Comparison of ENCODE assay signal across 2 cellular contexts in the genomic region with DNA sequence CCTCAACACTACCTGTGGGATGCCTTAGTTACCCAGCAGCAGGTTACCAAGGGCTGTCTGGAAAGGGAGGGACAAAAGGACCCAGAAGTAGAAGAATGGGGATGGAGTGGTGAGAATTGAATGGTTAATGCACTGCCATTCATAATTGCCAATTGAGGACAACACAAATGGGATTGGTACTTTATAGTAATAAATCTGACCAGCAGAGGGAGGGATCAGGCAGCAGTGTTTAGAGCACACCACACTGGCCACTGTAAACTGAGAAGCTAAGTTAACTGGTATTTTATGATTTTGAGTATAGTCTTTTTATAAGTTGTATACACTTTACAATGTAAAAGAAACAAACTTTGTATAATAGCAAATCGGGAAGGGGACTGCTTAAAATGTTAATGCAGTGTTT.
TF ChIP-seq lines count a peak whose summit lies in the region.

No MANE protein-coding gene starts in this region.

TF ChIP-seq in IMR-90, 13 proteins besides CTCF, POLR2A, EP300 and RAD21:
- TF ChIP-seq FOS (IDR thresholded peaks at IDR 0.05; ENCODE audit: low read depth, low read length) (no peak), ELK1 (IDR thresholded peaks at IDR 0.05; ENCODE audit: borderline replicate concordance, low read depth, low read length) (no peak), NFE2L2 (IDR thresholded peaks at IDR 0.05; ENCODE audit: low read depth, low read length) (no peak), SMC3 (IDR thresholded peaks at IDR 0.05; ENCODE audit: low read depth, low read length) (0 out of 2 replicates have a peak, but pooled peaks have one; percentile 7), MAFK (IDR thresholded peaks at IDR 0.05; ENCODE audit: low read depth, low read length) (no peak), MAZ (IDR thresholded peaks at IDR 0.05; ENCODE audit: borderline replicate concordance, low read depth, low read length) (no peak), BHLHE40 (IDR thresholded peaks at IDR 0.05; ENCODE audit: low read depth, low read length) (no peak)
- TF ChIP-seq, protein P1, sequence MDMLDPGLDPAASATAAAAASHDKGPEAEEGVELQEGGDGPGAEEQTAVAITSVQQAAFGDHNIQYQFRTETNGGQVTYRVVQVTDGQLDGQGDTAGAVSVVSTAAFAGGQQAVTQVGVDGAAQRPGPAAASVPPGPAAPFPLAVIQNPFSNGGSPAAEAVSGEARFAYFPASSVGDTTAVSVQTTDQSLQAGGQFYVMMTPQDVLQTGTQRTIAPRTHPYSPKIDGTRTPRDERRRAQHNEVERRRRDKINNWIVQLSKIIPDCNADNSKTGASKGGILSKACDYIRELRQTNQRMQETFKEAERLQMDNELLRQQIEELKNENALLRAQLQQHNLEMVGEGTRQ (IDR thresholded peaks at IDR 0.05; ENCODE audit: low read depth, low read length): no peak

TF ChIP-seq in H1, 55 proteins besides CTCF, POLR2A, EP300 and RAD21:
- TF ChIP-seq TAF7 (optimal IDR thresholded peaks at IDR 0.05; ENCODE audit: borderline replicate concordance, low read depth, low read length) (no peak), RNF2 (IDR thresholded peaks at IDR 0.05; ENCODE audit: borderline replicate concordance, low read depth, low read length, missing control alignments, poor library complexity, severe bottlenecking) (no peak), NRF1 (IDR thresholded peaks at IDR 0.05; ENCODE audit: low read depth, low read length) (no peak), RBBP5 (IDR thresholded peaks at IDR 0.05; ENCODE audit: borderline replicate concordance, low read depth, low read length) (no peak), RXRA (IDR thresholded peaks at IDR 0.05; ENCODE audit: insufficient read depth, low read depth, low read length) (no peak), ASH2L (IDR thresholded peaks at IDR 0.05; ENCODE audit: low read length) (no peak), BRCA1 (IDR thresholded peaks at IDR 0.05; ENCODE audit: low read depth, low read length) (no peak), HDAC2 (IDR thresholded peaks at IDR 0.05; ENCODE audit: borderline replicate concordance in 1 of 2, low read depth in 2 of 2, low read length in 2 of 2) (no peak), BACH1 (IDR thresholded peaks at IDR 0.05; ENCODE audit: low read length) (no peak), CREB1 (IDR thresholded peaks at IDR 0.05) (no peak), EGR1 (IDR thresholded peaks at IDR 0.05; ENCODE audit: borderline replicate concordance, low read depth, low read length) (no peak), RFX5 (IDR thresholded peaks at IDR 0.05; ENCODE audit: borderline replicate concordance, low read depth, low read length) (no peak), SRF (IDR thresholded peaks at IDR 0.05; ENCODE audit: low read depth, low read length) (no peak), SP2 (IDR thresholded peaks at IDR 0.05; ENCODE audit: low read length) (no peak)
TF ChIP-seq in H1: peak in this region for 0.
